Comparison of ENCODE assay signal across 27 cellular contexts in the genomic region with DNA sequence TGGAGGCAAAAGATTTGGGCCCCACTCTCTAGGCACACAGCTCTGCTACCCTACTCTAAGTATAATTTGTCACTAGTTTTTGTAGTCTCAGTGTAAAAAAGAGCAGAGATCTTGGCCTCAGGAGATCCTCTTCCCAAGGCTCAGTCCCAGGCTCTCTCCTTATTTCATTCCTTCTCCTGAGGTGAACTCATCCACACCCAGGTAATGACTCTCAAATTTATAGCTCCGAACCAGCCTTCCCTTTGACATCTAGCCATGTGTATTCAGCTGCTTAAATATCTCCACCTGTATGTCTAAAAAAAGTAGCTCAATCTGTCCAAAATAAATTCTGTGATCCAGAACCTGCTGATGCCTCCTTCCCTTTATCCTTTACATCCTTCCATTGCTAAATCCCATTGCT.
A peak's percentile ranks its signal among the peaks of the same experiment; 100 is the strongest.
DNase-seq lines count a peak whose midpoint lies in the region; ATAC-seq and TF ChIP-seq lines count a peak whose summit lies in the region.
"Had no signal": no experiment of that assay in that cellular context is flagged by ENCODE, and none has a peak within 500 bp of the region (broad histone marks: within the 10 kb centered on the region; RNA-seq: fewer than 3 reads in every experiment).

No MANE protein-coding gene starts in this region.

- no peaks in the 10 kb centered on the region for H3K9me3 ChIP-seq in CD8-positive, alpha-beta T cell (ENCODE audit: low read length)
- H3K9me3 ChIP-seq in mucosa of descending colon = no peaks in the 10 kb centered on the region
- H3K9me3 ChIP-seq: body of pancreas, MG63, SJSA1, upper lobe of left lung had no signal

- no peak for DNase-seq in activated T-cell treated with anti-CD3 and anti-CD28 coated beads, Interleukin-2, amount 50 U/mL, for 24 hours
- DNase-seq in activated T-cell treated with anti-CD3 and anti-CD28 coated beads, Interleukin-2, amount 50 U/mL, for 1 hour = no peak
- no peak for DNase-seq in CD8-positive, alpha-beta T cell
- peak in 1 of 3 donors; percentile 46 for DNase-seq in mucosa of descending colon
- no peak for DNase-seq in posterior vena cava (ENCODE audit: low spot score)
- DNase-seq in NOMO-1 treated with dmso at 0.1 percent for 144 hours (lab: John Stamatoyannopoulos, UW; ENCODE audit: unreplicated experiment) = no peak
- no peak for DNase-seq in G401 (ENCODE audit: low spot score)
- DNase-seq: activated CD4-positive, CD25-positive, alpha-beta regulatory T cell; activated T-cell treated with anti-CD3 and anti-CD28 coated beads, Interleukin-2, amount 50 U/mL, for 4 hours; body of pancreas; DMS53; GDM1; left ventricle myocardium superior; MG63; NCI-H1105 treated with DMSO at 0.1 percent for 48 hours; NCI-H2081; NCI-H2227 treated with DMSO at 0.1 percent for 48 hours; NCI-H526 treated with DMSO at 0.1 percent for 48 hours; RPMI8226; T-helper 1 cell; upper lobe of left lung had no signal

- POLR2A ChIA-PET in CD8-positive, alpha-beta T cell (lab: Charles Lee) = interaction anchor here (1.5 kb wide), 1 partner anchor 14 kb away, joined by 3 read pairs; no protein-coding TSS in a partner anchor

- H3K36me3 ChIP-seq in CD8-positive, alpha-beta T cell (ENCODE audit: insufficient read depth, low read length) = peaks cover 11% of the 10 kb centered on the region
- no peaks in the 10 kb centered on the region for H3K36me3 ChIP-seq in mucosa of descending colon (ENCODE audit: low read depth)
- H3K36me3 ChIP-seq: MG63, SJSA1, upper lobe of left lung had no signal

- peaks cover 62% of the 10 kb centered on the region for H3K4me1 ChIP-seq in CD8-positive, alpha-beta T cell (ENCODE audit: insufficient read depth, low read length)
- peaks cover 50% of the 10 kb centered on the region for H3K4me1 ChIP-seq in mucosa of descending colon (ENCODE audit: low read depth)

- H3K4me1 Mint-ChIP-seq in activated T-cell treated with anti-CD3 and anti-CD28 coated beads, Interleukin-2, amount 50 U/mL, for 24 hours (ENCODE audit: low read depth) = peaks cover 93% of the 10 kb centered on the region
- peaks cover 89% of the 10 kb centered on the region for H3K4me1 Mint-ChIP-seq in CD8-positive, alpha-beta T cell (ENCODE audit: low read depth)
- peaks cover 62% of the 10 kb centered on the region for H3K4me1 Mint-ChIP-seq in activated T-helper 17 cell treated with anti-CD3 and anti-CD28 coated beads, Interleukin-2, amount 50 U/mL, for 72 hours

- H3K27me3 ChIP-seq in CD8-positive, alpha-beta T cell (ENCODE audit: insufficient read depth, low read length) = no peaks in the 10 kb centered on the region
- H3K27me3 ChIP-seq: body of pancreas, MG63, SJSA1, upper lobe of left lung had no signal

- CTCF ChIA-PET in CD8-positive, alpha-beta T cell (lab: Charles Lee) = interaction anchor here (1.0 kb wide), 1 partner anchor 18 kb away, joined by 3 read pairs; no protein-coding TSS in a partner anchor

- ATAC-seq in CD8-positive, alpha-beta T cell = no peak
- no peak for ATAC-seq in activated T-helper 17 cell treated with anti-CD3 and anti-CD28 coated beads, Interleukin-2, amount 50 U/mL, for 72 hours (replicated peaks)
- ATAC-seq in mucosa of descending colon = peak; percentile 56
- ATAC-seq: activated T-cell treated with anti-CD3 and anti-CD28 coated beads, Interleukin-2, amount 50 U/mL, for 4 hours; body of pancreas; HCT116; K562; left ventricle myocardium superior had no signal

- H3K27me3 Mint-ChIP-seq in activated T-cell treated with anti-CD3 and anti-CD28 coated beads, Interleukin-2, amount 50 U/mL, for 24 hours = no peaks in the 10 kb centered on the region
- H3K27me3 Mint-ChIP-seq in CD8-positive, alpha-beta T cell (ENCODE audit: low read depth) = no peaks in the 10 kb centered on the region
- H3K27me3 Mint-ChIP-seq in activated T-helper 17 cell treated with anti-CD3 and anti-CD28 coated beads, Interleukin-2, amount 50 U/mL, for 72 hours = no peaks in the 10 kb centered on the region

- no peak for TF ChIP-seq CTCF in CD8-positive, alpha-beta T cell (IDR thresholded peaks at IDR 0.05)
- no peak for TF ChIP-seq CTCF in mucosa of descending colon (IDR thresholded peaks at IDR 0.05)

- no peak overlapping the region for H3K27ac ChIP-seq in CD8-positive, alpha-beta T cell (ENCODE audit: low read depth, low read length)
- H3K27ac ChIP-seq: epithelial cell of prostate, SJSA1, upper lobe of left lung had no signal

- in situ Hi-C loops in G401 (cut with HindIII; ENCODE audit: low sequenced_read_pairs) = no loop called here

- no peak overlapping the region for H3K4me3 Mint-ChIP-seq in activated T-cell treated with anti-CD3 and anti-CD28 coated beads, Interleukin-2, amount 50 U/mL, for 24 hours
- no peak overlapping the region for H3K4me3 Mint-ChIP-seq in CD8-positive, alpha-beta T cell
- peak overlapping the region; percentile 86 for H3K4me3 Mint-ChIP-seq in activated T-helper 17 cell treated with anti-CD3 and anti-CD28 coated beads, Interleukin-2, amount 50 U/mL, for 72 hours
- H3K4me3 Mint-ChIP-seq: activated T-cell treated with anti-CD3 and anti-CD28 coated beads, Interleukin-2, amount 50 U/mL, for 4 hours; nephron had no signal

- peak overlapping the region; percentile 77 for H3K27ac Mint-ChIP-seq in activated T-cell treated with anti-CD3 and anti-CD28 coated beads, Interleukin-2, amount 50 U/mL, for 24 hours
- peak overlapping the region; percentile 69 for H3K27ac Mint-ChIP-seq in CD8-positive, alpha-beta T cell
- H3K27ac Mint-ChIP-seq in activated T-helper 17 cell treated with anti-CD3 and anti-CD28 coated beads, Interleukin-2, amount 50 U/mL, for 72 hours = peak overlapping the region; percentile 19
- H3K27ac Mint-ChIP-seq: nephron had no signal

- H3K36me3 Mint-ChIP-seq in activated T-cell treated with anti-CD3 and anti-CD28 coated beads, Interleukin-2, amount 50 U/mL, for 24 hours (ENCODE audit: low read depth) = peaks cover 78% of the 10 kb centered on the region
- H3K36me3 Mint-ChIP-seq in CD8-positive, alpha-beta T cell = peaks cover 80% of the 10 kb centered on the region
- peaks cover 94% of the 10 kb centered on the region for H3K36me3 Mint-ChIP-seq in activated T-helper 17 cell treated with anti-CD3 and anti-CD28 coated beads, Interleukin-2, amount 50 U/mL, for 72 hours (ENCODE audit: low read depth)

- intact Hi-C loops in CD8-positive, alpha-beta T cell (cut with DNase I, micrococcal nuclease) = no loop called here
- intact Hi-C loops in mucosa of descending colon (cut with DNase I, micrococcal nuclease) = no loop called here
- intact Hi-C loops in posterior vena cava (cut with DNase I) = loop anchor here in 1 of 2 donors (10.0 kb wide), 1 partner anchor 73 kb away; no protein-coding TSS in a partner anchor

- no peak overlapping the region for H3K4me3 ChIP-seq in CD8-positive, alpha-beta T cell (ENCODE audit: low read depth, low read length)
- no peak overlapping the region for H3K4me3 ChIP-seq in mucosa of descending colon
- H3K4me3 ChIP-seq: body of pancreas, K562, MG63, SJSA1, upper lobe of left lung had no signal

- H3K9me3 Mint-ChIP-seq in activated T-cell treated with anti-CD3 and anti-CD28 coated beads, Interleukin-2, amount 50 U/mL, for 24 hours = no peaks in the 10 kb centered on the region
- no peaks in the 10 kb centered on the region for H3K9me3 Mint-ChIP-seq in CD8-positive, alpha-beta T cell
- H3K9me3 Mint-ChIP-seq in activated T-helper 17 cell treated with anti-CD3 and anti-CD28 coated beads, Interleukin-2, amount 50 U/mL, for 72 hours = no peaks in the 10 kb centered on the region
- H3K9me3 Mint-ChIP-seq: activated T-cell treated with anti-CD3 and anti-CD28 coated beads, Interleukin-2, amount 50 U/mL, for 4 hours; nephron had no signal

Comparison
In these comparisons a context has a peak if more than half of its experiments do, and no peak if none do; other contexts are left out.
1. H3K27ac Mint-ChIP-seq: peak in every context shown above with its lines; median percentile 77 in activated T-cell treated with anti-CD3 and anti-CD28 coated beads, Interleukin-2, amount 50 U/mL, for 24 hours; 69 in CD8-positive, alpha-beta T cell; 19 in activated T-helper 17 cell treated with anti-CD3 and anti-CD28 coated beads, Interleukin-2, amount 50 U/mL, for 72 hours.